ENCODE assay signal across 21 cellular contexts in the genomic region with DNA sequence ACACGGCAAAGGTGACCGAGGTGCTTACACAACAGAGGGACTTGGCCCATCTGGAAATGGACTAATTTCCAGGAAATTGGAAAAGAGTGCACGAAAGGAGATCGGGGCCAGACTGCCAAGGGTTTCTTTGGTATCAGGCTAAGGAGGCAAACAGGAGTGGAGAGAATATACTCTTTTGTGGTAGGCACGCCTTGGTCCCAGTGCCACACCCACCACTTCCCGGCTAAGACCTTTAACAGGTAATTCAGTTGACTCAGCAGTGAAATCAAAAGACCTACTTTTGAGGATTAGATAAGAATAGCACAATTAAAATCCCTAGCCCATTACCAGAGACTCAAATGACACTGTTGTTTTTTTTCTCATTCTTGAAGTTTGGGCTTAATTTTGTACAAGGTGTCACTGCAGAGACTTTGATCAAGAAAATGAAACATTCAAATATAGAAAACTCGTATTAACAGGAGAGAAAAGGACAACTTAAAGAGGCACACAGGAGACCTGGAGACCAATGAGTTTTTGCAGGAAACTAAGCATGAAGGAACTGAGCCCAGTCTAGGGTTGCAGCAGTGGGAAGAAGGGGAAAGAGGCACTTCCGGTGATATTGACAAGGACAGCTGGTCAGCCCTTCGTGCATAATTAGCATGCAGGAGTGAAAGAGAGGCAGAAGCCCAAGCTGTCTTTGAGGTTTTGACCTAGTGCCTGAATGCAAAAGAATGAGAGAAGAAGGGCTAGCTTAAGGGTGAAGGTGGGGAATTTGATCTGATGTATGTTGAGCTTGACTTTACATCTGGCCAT.
A peak's percentile ranks its signal among the peaks of the same experiment; 100 is the strongest.
DNase-seq lines count a peak whose midpoint lies in the region; ATAC-seq and TF ChIP-seq lines count a peak whose summit lies in the region.
"Had no signal": no experiment of that assay in that cellular context is flagged by ENCODE, and none has a peak within 500 bp of the region (broad histone marks: within the 10 kb centered on the region; RNA-seq: fewer than 3 reads in every experiment).

No MANE protein-coding gene starts in this region.

- H3K4me1 ChIP-seq in BLaER1 treated with 17β-estradiol and CSF1 and Interleukin-3, amounts not matched to agents 10 nM and 100 nM = peaks cover 34 to 40% (median 38%) of the 10 kb centered on the region in 10 experiments
- H3K4me1 ChIP-seq in esophagus muscularis mucosa (no peaks in the 10 kb centered on the region), stomach (peaks cover 0 to 9% (median 3%) of the 10 kb centered on the region in 4 donors)
- H3K4me1 ChIP-seq: Peyer's patch had no signal

- H3K4me1 Mint-ChIP-seq in activated naive CD4-positive, alpha-beta T cell treated with anti-CD3 and anti-CD28 coated beads for 36 hours (ENCODE audit: low read depth) = no peaks in the 10 kb centered on the region
- H3K4me1 Mint-ChIP-seq: CD8-positive, alpha-beta memory T cell; IgD-negative memory B cell had no signal

- no peak overlapping the region for H3K4me3 ChIP-seq in BLaER1 treated with 17β-estradiol and CSF1 and Interleukin-3, amounts not matched to agents 10 nM and 100 nM
- H3K4me3 ChIP-seq in esophagus muscularis mucosa (no peak overlapping the region), stomach (no peak overlapping the region)
- H3K4me3 ChIP-seq: MG63, Peyer's patch had no signal

- ATAC-seq in GM21360 (IDR thresholded peaks at IDR 0.05; ENCODE audit: unreplicated experiment) = no peak
- no peak for ATAC-seq in GM19452 (IDR thresholded peaks at IDR 0.05; ENCODE audit: unreplicated experiment)

- TF ChIP-seq CTCF in esophagus muscularis mucosa (IDR thresholded peaks at IDR 0.05) = no peak
- TF ChIP-seq CTCF in stomach (IDR thresholded peaks at IDR 0.05) = no peak

- H3K27me3 ChIP-seq in BLaER1 treated with 17β-estradiol and CSF1 and Interleukin-3, amounts not matched to agents 10 nM and 100 nM = no peaks in the 10 kb centered on the region
- H3K27me3 ChIP-seq in esophagus muscularis mucosa = peaks cover 0 to 11% (median 0%) of the 10 kb centered on the region in 4 donors
- H3K27me3 ChIP-seq in stomach = no peaks in the 10 kb centered on the region
- H3K27me3 ChIP-seq: MG63, Peyer's patch had no signal

- DNase-seq in NCI-H69 (lab: John Stamatoyannopoulos, UW) = peak; percentile 36
- DNase-seq in esophagus muscularis mucosa (ENCODE audit: extremely low spot score) = peak; percentile 34
- DNase-seq in stomach = peak; percentile 49
- no peak for DNase-seq in activated naive CD4-positive, alpha-beta T cell treated with anti-CD3 and anti-CD28 coated beads for 36 hours
- DNase-seq: C1 segment of cervical spinal cord; CD8-positive, alpha-beta memory T cell; DMS79; H7; Kasumi-1; MG63; NCI-H1048; NCI-H1436; NCI-H2029; NCI-H2171; NCI-H526 treated with DMSO at 0.1 percent for 48 hours; NK-92 treated with Interleukin-12 subunit alpha and Interleukin-12 subunit beta, amount 100 ng/mL, for 24 hours; Peyer's patch had no signal

- no peak overlapping the region for H3K9ac ChIP-seq in BLaER1 treated with 17β-estradiol and CSF1 and Interleukin-3, amounts not matched to agents 10 nM and 100 nM

- no peaks in the 10 kb centered on the region for H3K9me3 Mint-ChIP-seq in activated naive CD4-positive, alpha-beta T cell treated with anti-CD3 and anti-CD28 coated beads for 36 hours

- TF ChIP-seq EP300 in esophagus muscularis mucosa (IDR thresholded peaks at IDR 0.05) = no peak
- no peak for TF ChIP-seq EP300 in stomach (IDR thresholded peaks at IDR 0.05)

- H3K36me3 ChIP-seq in BLaER1 treated with 17β-estradiol and CSF1 and Interleukin-3, amounts not matched to agents 10 nM and 100 nM = no peaks in the 10 kb centered on the region
- H3K36me3 ChIP-seq in esophagus muscularis mucosa = no peaks in the 10 kb centered on the region
- H3K36me3 ChIP-seq in stomach = no peaks in the 10 kb centered on the region
- H3K36me3 ChIP-seq: MG63, Peyer's patch had no signal

- CTCF ChIA-PET in activated naive CD4-positive, alpha-beta T cell treated with anti-CD3 and anti-CD28 coated beads for 36 hours (lab: Charles Lee) = no interaction called here

- no peaks in the 10 kb centered on the region for H4K20me1 ChIP-seq in BLaER1 treated with 17β-estradiol and CSF1 and Interleukin-3, amounts not matched to agents 10 nM and 100 nM

- H3K27ac Mint-ChIP-seq in activated naive CD4-positive, alpha-beta T cell treated with anti-CD3 and anti-CD28 coated beads for 36 hours = no peak overlapping the region
- H3K27ac Mint-ChIP-seq: CD8-positive, alpha-beta memory T cell; IgD-negative memory B cell had no signal

- H3K9me3 ChIP-seq in BLaER1 treated with 17β-estradiol and CSF1 and Interleukin-3, amounts not matched to agents 10 nM and 100 nM (replicated peaks in 1 of 11) = peaks cover 0 to 8% (median 0%) of the 10 kb centered on the region in 11 experiments; a peak in 6 of 22 replicates
- H3K9me3 ChIP-seq in esophagus muscularis mucosa (no peaks in the 10 kb centered on the region), stomach (no peaks in the 10 kb centered on the region)
- H3K9me3 ChIP-seq: MG63, Peyer's patch had no signal

- peak overlapping the region; percentile 64 to 80 (median 72) for H3K4me2 ChIP-seq in BLaER1 treated with 17β-estradiol and CSF1 and Interleukin-3, amounts not matched to agents 10 nM and 100 nM

- WGBS in esophagus muscularis mucosa = 61% methylated on average over 9 of the region's 9 CpGs
- WGBS in stomach, 5 donors = 28 to 43% (median 39%) methylated on average over 9 of the region's 9 CpGs

- TF ChIP-seq POLR2A in esophagus muscularis mucosa (IDR thresholded peaks at IDR 0.05; ENCODE audit: low read depth) (no peak), stomach (IDR thresholded peaks at IDR 0.05) (no peak)

- intact Hi-C loops in esophagus muscularis mucosa (cut with DNase I) (no loop called here), stomach (cut with DNase I; ENCODE audit: low total_unique reads) (no loop called here)
- intact Hi-C loops in activated naive CD4-positive, alpha-beta T cell treated with anti-CD3 and anti-CD28 coated beads for 36 hours (cut with micrococcal nuclease) = no loop called here

- peaks cover 5% of the 10 kb centered on the region for H3K27me3 Mint-ChIP-seq in activated naive CD4-positive, alpha-beta T cell treated with anti-CD3 and anti-CD28 coated beads for 36 hours (ENCODE audit: low read depth)

- no peak overlapping the region for H3K27ac ChIP-seq in BLaER1 treated with 17β-estradiol and CSF1 and Interleukin-3, amounts not matched to agents 10 nM and 100 nM
- H3K27ac ChIP-seq in esophagus muscularis mucosa (replicated peaks in 1 of 4) (no peak overlapping the region), stomach (peak overlapping the region in 3 of 5 donors; percentile 37 to 64 (median 50))
- H3K27ac ChIP-seq: Peyer's patch had no signal

- H3K36me3 Mint-ChIP-seq in activated naive CD4-positive, alpha-beta T cell treated with anti-CD3 and anti-CD28 coated beads for 36 hours (ENCODE audit: low read depth) = no peaks in the 10 kb centered on the region

- H3K4me3 Mint-ChIP-seq in activated naive CD4-positive, alpha-beta T cell treated with anti-CD3 and anti-CD28 coated beads for 36 hours = no peak overlapping the region
- H3K4me3 Mint-ChIP-seq: CD8-positive, alpha-beta memory T cell; IgD-negative memory B cell had no signal

Comparison
In these comparisons a context has a peak if more than half of its experiments do, and no peak if none do; other contexts are left out.
1. H3K27ac ChIP-seq: peak in stomach (3 of 5); none in BLaER1 treated with 17β-estradiol and CSF1 and Interleukin-3, amounts not matched to agents 10 nM and 100 nM (0 of 11) and esophagus muscularis mucosa (0 of 4).